ENCODE assay signal across 19 cellular contexts in genomic region chr3:7393944-7394605, GRCh38.
DNase-seq lines count a peak whose midpoint lies in the region; ATAC-seq, FAIRE-seq and TF ChIP-seq lines count a peak whose summit lies in the region.
"Had no signal": no experiment of that assay in that cellular context is flagged by ENCODE, and none has a peak within 500 bp of the region (broad histone marks: within the 10 kb centered on the region; RNA-seq: fewer than 3 reads in every experiment).

No MANE protein-coding gene starts in this region.

- H3K9ac ChIP-seq in GM12878 (ENCODE audit: control insufficient read depth, insufficient read depth, low read length): no peak overlapping the region

- no peaks in the 10 kb centered on the region for H3K27me3 ChIP-seq in GM12878 (replicated peaks in 1 of 2; ENCODE audit: control insufficient read depth in 2 of 2, insufficient read depth in 2 of 2, low read length in 1 of 2)
- H3K27me3 ChIP-seq: BE2C had no signal

- no peak for TF ChIP-seq CTCF in GM12878 (IDR thresholded peaks at IDR 0.05 in 2 of 3, conservative IDR thresholded peaks at IDR 0.05 in 1 of 3; ENCODE audit: control insufficient read depth in 2 of 3, extremely low read depth in 1 of 3, insufficient read depth in 1 of 3, low read depth in 3 of 3, low read length in 3 of 3)

- TF ChIP-seq EP300 in GM12878 (IDR thresholded peaks at IDR 0.05; ENCODE audit: borderline replicate concordance in 1 of 2, control insufficient read depth in 1 of 2, low read depth in 2 of 2, low read length in 2 of 2): no peak

- SMC1A ChIA-PET in GM12878 (lab: Charles Lee; ENCODE audit: uncharacterized antibody, unreplicated experiment): interaction anchor here (0.9 to 1.0 kb wide), 2 partner anchors 117 to 157 kb away, joined by 3 read pairs; no protein-coding TSS in a partner anchor

- no peak for FAIRE-seq in GM12878 (lab: Jason Lieb, UNC)
- FAIRE-seq: A204.1, D721Med, K562 had no signal

- H3K36me3 Mint-ChIP-seq in activated CD4-positive, alpha-beta T cell treated with anti-CD3 and anti-CD28 coated beads, Interleukin-2, amount 10 ng/mL, durations not matched to agents 7 days and 5 days (ENCODE audit: low read depth): no peaks in the 10 kb centered on the region
- H3K36me3 Mint-ChIP-seq: CD8-positive, alpha-beta T cell had no signal

- H3K79me2 ChIP-seq in GM12878 (ENCODE audit: control insufficient read depth, insufficient read depth, low read length): no peaks in the 10 kb centered on the region

- no peak overlapping the region for H2AFZ ChIP-seq in GM12878 (ENCODE audit: control insufficient read depth, low read depth, low read length)
- H2AFZ ChIP-seq: GM23338 had no signal

- no peak for TF ChIP-seq POLR2A in GM12878 (IDR thresholded peaks at IDR 0.05; ENCODE audit: low read depth, low read length)

- no peaks in the 10 kb centered on the region for H3K4me1 Mint-ChIP-seq in activated CD4-positive, alpha-beta T cell treated with anti-CD3 and anti-CD28 coated beads, Interleukin-2, amount 10 ng/mL, durations not matched to agents 7 days and 5 days
- H3K4me1 Mint-ChIP-seq: GM23338 had no signal

- intact Hi-C loops in GM12878 (cut with micrococcal nuclease; ENCODE audit: unreplicated experiment): no loop called here

- no peak overlapping the region for H3K27ac Mint-ChIP-seq in activated CD4-positive, alpha-beta T cell treated with anti-CD3 and anti-CD28 coated beads, Interleukin-2, amount 10 ng/mL, durations not matched to agents 7 days and 5 days
- H3K27ac Mint-ChIP-seq: CD8-positive, alpha-beta T cell; GM23338 had no signal

- H3K9me3 Mint-ChIP-seq in activated CD4-positive, alpha-beta T cell treated with anti-CD3 and anti-CD28 coated beads, Interleukin-2, amount 10 ng/mL, durations not matched to agents 7 days and 5 days: no peaks in the 10 kb centered on the region
- H3K9me3 Mint-ChIP-seq: CD8-positive, alpha-beta T cell had no signal

- POLR2A ChIA-PET in GM12878 (lab: Charles Lee): interaction anchor here (0.6 kb wide), 1 partner anchor 332 kb away, joined by 4 read pairs; no protein-coding TSS in a partner anchor
- POLR2A ChIA-PET in activated CD4-positive, alpha-beta T cell treated with anti-CD3 and anti-CD28 coated beads, Interleukin-2, amount 10 ng/mL, durations not matched to agents 7 days and 5 days (lab: Charles Lee): no interaction called here

- peak; percentile 62 for ATAC-seq in GM18520 (IDR thresholded peaks at IDR 0.05; ENCODE audit: unreplicated experiment)
- ATAC-seq in GM19324 (IDR thresholded peaks at IDR 0.05; ENCODE audit: low FRiP score, unreplicated experiment): peak; percentile 89
- peak; percentile 79 for ATAC-seq in HG02798 (IDR thresholded peaks at IDR 0.05; ENCODE audit: poor library complexity, unreplicated experiment)
- ATAC-seq in GM12878: peak; percentile 90
- ATAC-seq: CD8-positive, alpha-beta T cell; GM23338; K562 had no signal

- no peaks in the 10 kb centered on the region for H3K27me3 Mint-ChIP-seq in activated CD4-positive, alpha-beta T cell treated with anti-CD3 and anti-CD28 coated beads, Interleukin-2, amount 10 ng/mL, durations not matched to agents 7 days and 5 days

- no TSS peak for BruUV-seq in GM12878 (replicated peaks; lab: Mats Ljungman, UMichigan)

- CTCF ChIA-PET in GM12878 (lab: Yijun Ruan, JAX): interaction anchor here (1.0 kb wide), 1 partner anchor 119 kb away, joined by 3 read pairs; no protein-coding TSS in a partner anchor
- CTCF ChIA-PET in activated CD4-positive, alpha-beta T cell treated with anti-CD3 and anti-CD28 coated beads, Interleukin-2, amount 10 ng/mL, durations not matched to agents 7 days and 5 days (lab: Charles Lee): no interaction called here

- RAD21 ChIA-PET in GM12878 (lab: Charles Lee; ENCODE audit: unreplicated experiment): no interaction called here

- 35% methylated on average over 6 of the region's 6 CpGs for WGBS in GM12878 (ENCODE audit: insufficient coverage, insufficient replicate concordance, low lambda C conversion rate, missing lambda C conversion rate)

- no peak for DNase-seq in GM12878 (ENCODE audit: low read depth, low spot score)
- no peak for DNase-seq in activated effector memory CD4-positive, alpha-beta T cell treated with anti-CD3 and anti-CD28 coated beads, Interleukin-2, amount 50 U/mL, for 16 hours
- no peak for DNase-seq in inferior parietal cortex (ENCODE audit: extremely low spot score)
- DNase-seq in activated naive CD4-positive, alpha-beta T cell treated with Interleukin-2 at 50 U/mL for 16 hours: no peak
- DNase-seq in activated CD4-positive, alpha-beta T cell treated with anti-CD3 and anti-CD28 coated beads, Interleukin-2, amount 10 ng/mL, durations not matched to agents 7 days and 5 days: no peak
- DNase-seq: BE2C; CD8-positive, alpha-beta T cell; COR-L47; DMS53; GF-D8; H7 had no signal

- H3K27ac ChIP-seq in GM12878 (ENCODE audit: control insufficient read depth, insufficient read depth): no peak overlapping the region
- H3K27ac ChIP-seq: C4-2B had no signal

- no peak for TF ChIP-seq RAD21 in GM12878 (IDR thresholded peaks at IDR 0.05; ENCODE audit: insufficient read depth, low read depth, low read length)

- in situ Hi-C loops in GM12878 (cut with MboI): no loop called here

- H3K4me1 ChIP-seq in GM12878 (ENCODE audit: control insufficient read depth, insufficient read depth, low read length): no peaks in the 10 kb centered on the region
- H3K4me1 ChIP-seq: BE2C had no signal

- no peaks in the 10 kb centered on the region for H4K20me1 ChIP-seq in GM12878 (ENCODE audit: control insufficient read depth, insufficient read depth)

- no peak overlapping the region for H3K4me3 Mint-ChIP-seq in activated CD4-positive, alpha-beta T cell treated with anti-CD3 and anti-CD28 coated beads, Interleukin-2, amount 10 ng/mL, durations not matched to agents 7 days and 5 days
- H3K4me3 Mint-ChIP-seq: CD8-positive, alpha-beta T cell; GM23338 had no signal

- H3K36me3 ChIP-seq in GM12878 (ENCODE audit: control insufficient read depth in 2 of 2, insufficient read depth in 2 of 2, low read length in 1 of 2): no peaks in the 10 kb centered on the region
- H3K36me3 ChIP-seq: BE2C had no signal

- no peak overlapping the region for H3K4me3 ChIP-seq in GM12878
- H3K4me3 ChIP-seq: GM23338, K562 had no signal

- H3K9me3 ChIP-seq in GM12878 (replicated peaks; ENCODE audit: control insufficient read depth, insufficient read depth, low read length): no peaks in the 10 kb centered on the region
- H3K9me3 ChIP-seq: BE2C had no signal

- no peak overlapping the region for H3K4me2 ChIP-seq in GM12878 (ENCODE audit: control insufficient read depth, insufficient read depth)
- H3K4me2 ChIP-seq: GM23338 had no signal

TF ChIP-seq in GM12878, 131 proteins besides CTCF, POLR2A, EP300 and RAD21 (continues in another document):
- TF ChIP-seq GABPA (IDR thresholded peaks at IDR 0.05; ENCODE audit: low read depth): no peak
- no peak for TF ChIP-seq SMAD5 (IDR thresholded peaks at IDR 0.05; ENCODE audit: low read depth)
- no peak for TF ChIP-seq POLR2AphosphoS2 (IDR thresholded peaks at IDR 0.05; ENCODE audit: low read depth, low read length)
- no peak for TF ChIP-seq TCF12 (IDR thresholded peaks at IDR 0.05; ENCODE audit: low read depth, low read length)
- no peak for TF ChIP-seq MLLT1 (IDR thresholded peaks at IDR 0.05)
- TF ChIP-seq LARP7 (IDR thresholded peaks at IDR 0.05): no peak
- no peak for TF ChIP-seq ELK1 (IDR thresholded peaks at IDR 0.05; ENCODE audit: low read depth, low read length)
- TF ChIP-seq RELA (IDR thresholded peaks at IDR 0.05; ENCODE audit: borderline replicate concordance, partially characterized antibody): no peak
- no peak for TF ChIP-seq EED (IDR thresholded peaks at IDR 0.05; ENCODE audit: low read depth)
- TF ChIP-seq TARDBP (IDR thresholded peaks at IDR 0.05; ENCODE audit: borderline replicate concordance): no peak
- no peak for TF ChIP-seq IRF4 (IDR thresholded peaks at IDR 0.05; ENCODE audit: low read depth, low read length)
